ENCODE assay signal across 20 cellular contexts in the genomic region with DNA sequence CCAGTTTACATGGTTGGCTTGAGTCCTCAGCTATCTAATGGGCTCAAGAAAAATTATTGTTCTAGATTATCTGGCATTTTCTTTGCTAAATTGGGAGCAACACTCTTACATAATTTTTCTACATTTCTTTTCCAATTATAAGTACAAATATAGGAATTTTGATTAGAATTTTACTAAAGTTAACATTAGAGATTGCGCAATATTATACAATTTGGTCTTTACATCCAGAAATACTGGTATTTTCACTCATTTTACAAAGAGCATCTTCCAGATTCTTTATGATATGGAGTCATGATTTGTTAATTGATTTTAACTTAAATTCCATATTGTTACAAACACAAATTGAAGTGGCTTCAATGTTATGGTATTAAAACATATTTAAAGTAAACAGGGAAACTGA. TPM values are rescaled to one million over a fixed set of nuclear protein-coding genes. Genes with fewer than 3 reads are reported as not detected.
DNase-seq lines count a peak whose midpoint lies in the region; ATAC-seq, FAIRE-seq and TF ChIP-seq lines count a peak whose summit lies in the region.
"Had no signal": no experiment of that assay in that cellular context is flagged by ENCODE, and none has a peak within 500 bp of the region (broad histone marks: within the 10 kb centered on the region; RNA-seq: fewer than 3 reads in every experiment).

No MANE protein-coding gene starts in this region.

- no peak overlapping the region for H3K14ac ChIP-seq in H1 (ENCODE audit: insufficient read length)

- no peak overlapping the region for H2AFZ ChIP-seq in H1 (ENCODE audit: low read length)

- intact Hi-C loops in head of caudate nucleus (cut with DNase I), result no loop called here

- no peaks in the 10 kb centered on the region for H4K20me1 ChIP-seq in H1 (replicated peaks in 1 of 2; ENCODE audit: control insufficient read depth in 1 of 2, insufficient read depth in 2 of 2, low read length in 2 of 2)
- H4K20me1 ChIP-seq: BLaER1 had no signal

- no peak overlapping the region for H3K18ac ChIP-seq in H1 (ENCODE audit: extremely low read depth, low read length)

- no peaks in the 10 kb centered on the region for H3K27me3 ChIP-seq in H1 (replicated peaks in 1 of 4; ENCODE audit: control insufficient read depth in 3 of 4, extremely low read depth in 1 of 4, insufficient read depth in 3 of 4, low read length in 3 of 4)
- H3K27me3 ChIP-seq: BLaER1 had no signal

- H3K79me2 ChIP-seq in H1 (ENCODE audit: control insufficient read depth in 1 of 2, insufficient read depth in 2 of 2, low read length in 2 of 2), result no peaks in the 10 kb centered on the region

- H3K56ac ChIP-seq in H1 (replicated peaks; ENCODE audit: insufficient read length, low read depth, low read length), result no peak overlapping the region

- H3K23me2 ChIP-seq in H1 (ENCODE audit: low read depth, low read length), result no peaks in the 10 kb centered on the region

- no peak overlapping the region for H3K23ac ChIP-seq in H1 (ENCODE audit: insufficient read length)

- peaks cover 7 to 19% (median 15%) of the 10 kb centered on the region in 4 experiments for H3K36me3 ChIP-seq in H1 (ENCODE audit: control insufficient read depth in 2 of 4, insufficient read depth in 4 of 4, low read length in 3 of 4)

- no peak overlapping the region for H4K8ac ChIP-seq in H1 (ENCODE audit: extremely low read depth, insufficient read depth, low read length)

- no peak for ATAC-seq in A549
- ATAC-seq in GM19395 (IDR thresholded peaks at IDR 0.05; ENCODE audit: unreplicated experiment), result no peak
- ATAC-seq: CD8-positive, alpha-beta T cell had no signal

- H2BK12ac ChIP-seq in H1 (ENCODE audit: low read depth, low read length), result no peak overlapping the region

- TF ChIP-seq CTCF in A549 (IDR thresholded peaks at IDR 0.05) (no peak), H1 (IDR thresholded peaks at IDR 0.05; ENCODE audit: control extremely low read depth in 1 of 3, insufficient read depth in 1 of 3, low read depth in 1 of 3, low read length in 3 of 3) (no peak)

- no peak overlapping the region for H3K4ac ChIP-seq in H1 (replicated peaks; ENCODE audit: insufficient read length, low read depth, low read length)

- no peak overlapping the region for H4K5ac ChIP-seq in H1 (ENCODE audit: insufficient read length, low read depth, low read length)

- no peak overlapping the region for H2BK15ac ChIP-seq in H1 (ENCODE audit: low read length)

- TF ChIP-seq POLR2A in A549 (IDR thresholded peaks at IDR 0.05; ENCODE audit: low read length) (no peak), H1 (IDR thresholded peaks at IDR 0.05; ENCODE audit: control extremely low read depth in 1 of 2, low read depth in 2 of 2, low read length in 2 of 2) (no peak)

- H2BK120ac ChIP-seq in H1 (replicated peaks; ENCODE audit: low read depth, low read length), result no peak overlapping the region

- H2BK5ac ChIP-seq in H1 (ENCODE audit: low read depth, low read length), result no peak overlapping the region

- H3K4me2 ChIP-seq in A549 (no peak overlapping the region), H1 (ENCODE audit: insufficient read depth in 1 of 2, low read depth in 2 of 2, low read length in 2 of 2) (no peak overlapping the region)
- H3K4me2 ChIP-seq: BLaER1 had no signal

- H3K9me3 ChIP-seq in A549 (no peaks in the 10 kb centered on the region), H1 (ENCODE audit: insufficient read depth in 2 of 2, low read depth in 1 of 2, low read length in 1 of 2) (no peaks in the 10 kb centered on the region)
- H3K9me3 ChIP-seq: BLaER1, Caco-2 had no signal

- H2BK20ac ChIP-seq in H1 (ENCODE audit: low read length), result no peak overlapping the region

- DNase-seq in A549 (ENCODE audit: low read depth in 1 of 2, low spot score in 1 of 2), result no peak
- DNase-seq in H1 (ENCODE audit: low read depth in 1 of 2, low spot score in 2 of 2), result no peak
- no peak for DNase-seq in head of caudate nucleus
- no peak for DNase-seq in epidermal melanocyte (ENCODE audit: insufficient read length, low spot score)
- DNase-seq in stimulated activated CD4-positive, alpha-beta T cell treated with anti-CD3 and anti-CD28 coated beads, Interleukin-4, amount 100 ng/mL, for 24 hours, result no peak
- DNase-seq: 8988T; Caco-2; CD4-positive, CD25-positive, alpha-beta regulatory T cell; CD8-positive, alpha-beta T cell; DMS153; DND-41; GDM1; H9; HFFc6 had no signal

- H3K4me1 ChIP-seq in A549 (no peaks in the 10 kb centered on the region), H1 (replicated peaks in 1 of 4; ENCODE audit: control insufficient read depth in 3 of 4, insufficient read depth in 4 of 4, low read length in 3 of 4) (no peaks in the 10 kb centered on the region)
- H3K4me1 ChIP-seq: BLaER1, Caco-2 had no signal

- no peak for FAIRE-seq in A549 (lab: Jason Lieb, UNC)
- FAIRE-seq in G401.6 (lab: Jason Lieb, UNC), result peak; percentile 42
- FAIRE-seq in H1 (lab: Jason Lieb, UNC), result no peak
- FAIRE-seq: GM12878 had no signal

- POLR2A ChIA-PET in A549 (lab: Yijun Ruan, JAX), result no interaction called here
- POLR2A ChIA-PET in H1 (lab: Charles Lee; ENCODE audit: partially characterized antibody), result interaction anchor here (1.4 kb wide), 1 partner anchor 20 kb away, joined by 4 read pairs; a partner anchor contains a TSS

- H3K4me3 ChIP-seq in A549 (no peak overlapping the region), H1 (ENCODE audit: extremely low read depth in 1 of 4, insufficient read depth in 2 of 4, low read depth in 3 of 4, low read length in 4 of 4) (no peak overlapping the region)
- H3K4me3 ChIP-seq: BLaER1, GM12878 had no signal

- no peak overlapping the region for H4K91ac ChIP-seq in H1 (replicated peaks; ENCODE audit: insufficient read length, low read length)

- no peak overlapping the region for H3K9ac ChIP-seq in H1 (replicated peaks in 1 of 4; ENCODE audit: extremely low read depth in 1 of 4, low read depth in 3 of 4, low read length in 3 of 4)
- H3K9ac ChIP-seq: BLaER1 had no signal

- no peak overlapping the region for H2AK5ac ChIP-seq in H1 (ENCODE audit: low read depth, low read length)

- CTCF ChIA-PET in A549 (lab: Yijun Ruan, JAX) (interaction anchor here (1.0 kb wide), 1 partner anchor 10 kb away, joined by 4 read pairs; no protein-coding TSS in a partner anchor), H1 (lab: Charles Lee; ENCODE audit: partially characterized antibody) (no interaction called here)

- 94% methylated on average over 1 of the region's 1 CpG for WGBS in A549 (ENCODE audit: missing lambda C conversion rate)
- 93% methylated on average over 1 of the region's 1 CpG; no CpG with 5 or more reads in 1 of the 2 experiments for WGBS in H1 (ENCODE audit: extremely low coverage in 1 of 2, insufficient coverage in 1 of 2, insufficient read length in 1 of 2, insufficient replicate concordance in 2 of 2, low coverage in 1 of 2, low lambda C conversion rate in 2 of 2, missing lambda C conversion rate in 1 of 2), 2 experiments

- no peak for TF ChIP-seq RAD21 in A549 (conservative IDR thresholded peaks at IDR 0.05 in 1 of 2, IDR thresholded peaks at IDR 0.05 in 1 of 2)
- TF ChIP-seq RAD21 in Ishikawa (IDR thresholded peaks at IDR 0.05; ENCODE audit: low read depth), result no peak
- no peak for TF ChIP-seq RAD21 in H1 (IDR thresholded peaks at IDR 0.05 in 1 of 2, conservative IDR thresholded peaks at IDR 0.05 in 1 of 2; ENCODE audit: low read depth in 2 of 2, low read length in 2 of 2)

- H3K27ac ChIP-seq in A549 (no peak overlapping the region), H1 (ENCODE audit: low read depth, low read length) (no peak overlapping the region)
- H3K27ac ChIP-seq: BLaER1, C4-2B had no signal

- TF ChIP-seq EP300 in A549 (IDR thresholded peaks at IDR 0.05) (no peak), Ishikawa (IDR thresholded peaks at IDR 0.05; ENCODE audit: borderline replicate concordance) (no peak), H1 (IDR thresholded peaks at IDR 0.05; ENCODE audit: borderline replicate concordance in 1 of 2, low read depth in 2 of 2, low read length in 2 of 2) (no peak)

- no peaks in the 10 kb centered on the region for H3K79me1 ChIP-seq in H1 (ENCODE audit: low read depth, low read length)

TF ChIP-seq in A549, 52 proteins besides CTCF, POLR2A, EP300 and RAD21:
- no peak for TF ChIP-seq CBX2 (IDR thresholded peaks at IDR 0.05; ENCODE audit: borderline replicate concordance, low read depth)
- TF ChIP-seq CEBPB (IDR thresholded peaks at IDR 0.05), result peak; percentile 92
- TF ChIP-seq HOXB5 (CRISPR knock-in tag; IDR thresholded peaks at IDR 0.05), result no peak
- TF ChIP-seq BHLHE40 (IDR thresholded peaks at IDR 0.05; ENCODE audit: low read depth, low read length), result no peak
- TF ChIP-seq ZNF302 (CRISPR knock-in tag; IDR thresholded peaks at IDR 0.05), result no peak

TF ChIP-seq in Ishikawa, 13 proteins besides CTCF, POLR2A, EP300 and RAD21:
- TF ChIP-seq CEBPB (IDR thresholded peaks at IDR 0.05), result peak; percentile 90
- no peak for TF ChIP-seq CREB1 (IDR thresholded peaks at IDR 0.05; ENCODE audit: low read depth)
- no peak for TF ChIP-seq EGR1 (IDR thresholded peaks at IDR 0.05)
- TF ChIP-seq TCF12 (IDR thresholded peaks at IDR 0.05; ENCODE audit: low read depth), result no peak

TF ChIP-seq in H1, 55 proteins besides CTCF, POLR2A, EP300 and RAD21:
- TF ChIP-seq CEBPB (IDR thresholded peaks at IDR 0.05; ENCODE audit: low read depth, low read length), result peak; percentile 98
- no peak for TF ChIP-seq RBBP5 (IDR thresholded peaks at IDR 0.05; ENCODE audit: borderline replicate concordance, low read depth, low read length)

RNA-seq across cellular contexts. Expression of a gene that starts 19.7 kb away (rescaled TPM):
- polyA plus RNA-seq in A549 (2011; rRNA removed), result 27.0 and 29.4 TPM in 2 replicates
- polyA plus RNA-seq in A549 (2012; cell fraction: cytosol; rRNA removed), result 3.1 and 3.5 TPM in 2 replicates
- polyA plus RNA-seq in A549 (2012; cell fraction: nucleus; rRNA removed), result 8.0 and 12.7 TPM in 2 replicates
- 11.9 to 13.0 TPM (median 12.3 TPM) in 3 replicates for polyA plus RNA-seq in A549 (2017; fragmentation: RNase III; extraction: RNeasy Plus Mini Kit Qiagen cat#74134 plus additional on column Dnase treatment)
- 20.6 and 24.5 TPM in 2 replicates for polyA minus RNA-seq in A549 (2011; rRNA and poly(A)+ RNA removed)
- 27.3 and 28.5 TPM in 2 replicates for total RNA-seq in H1 (2021; fragmentation: NEBNext Ultra II Directional; extraction: Animal tissue kit (Norgen Biotek cat#: 25700))
- 3.9 and 5.9 TPM in 2 replicates for polyA plus RNA-seq in H1 (2011; rRNA removed)
- 7.5 TPM for polyA plus RNA-seq in H1 (2011; cell fraction: cytosol; rRNA removed)
- polyA plus RNA-seq in H1 (2011; cell fraction: nucleus; rRNA removed), result 21.4 TPM
- polyA plus RNA-seq in H1 (2012, experiment 1 of 2), result 15.9 to 22.2 TPM (median 17.7 TPM) in 4 replicates
- 0.75 TPM for polyA plus RNA-seq in H1 (2012, experiment 2 of 2)
- 21.6 TPM for polyA plus RNA-seq in H1 (2013, experiment 1 of 2)
- 20.2 TPM for polyA plus RNA-seq in H1 (2013, experiment 2 of 2)
- polyA minus RNA-seq in H1 (2011; rRNA and poly(A)+ RNA removed), result 12.7 and 14.9 TPM in 2 replicates
- 12.0 TPM for polyA minus RNA-seq in H1 (2011; cell fraction: cytosol; rRNA and poly(A)+ RNA removed)
- polyA minus RNA-seq in H1 (2011; cell fraction: nucleus; rRNA and poly(A)+ RNA removed), result 24.7 TPM
